ENCODE assay signal across 22 cellular contexts in the genomic region with DNA sequence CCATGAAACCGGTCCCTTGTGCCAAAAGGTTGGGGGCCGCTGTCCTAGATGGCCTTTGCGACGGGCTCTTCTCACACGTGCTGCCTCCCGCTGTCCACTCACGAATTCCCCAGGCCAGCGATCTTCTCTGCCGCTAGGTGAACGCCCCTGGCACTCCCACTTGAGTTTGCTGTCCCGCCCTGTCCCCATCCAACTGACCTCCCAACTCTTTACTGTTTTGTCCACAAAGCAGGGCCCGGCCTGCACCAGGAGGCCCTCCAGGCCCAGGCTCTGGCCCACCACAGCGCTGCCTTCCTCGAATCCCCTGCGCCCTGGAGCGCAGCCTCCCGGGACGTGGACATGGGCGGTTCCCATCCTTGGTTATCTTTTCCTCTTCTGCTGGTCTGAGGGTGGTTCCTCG.
"Had no signal": no experiment of that assay in that cellular context is flagged by ENCODE, and none has a peak within 500 bp of the region (broad histone marks: within the 10 kb centered on the region; RNA-seq: fewer than 3 reads in every experiment).

No MANE protein-coding gene starts in this region.

- H3K36me3 ChIP-seq: heart left ventricle, neutrophil, right atrium auricular region, sigmoid colon, stomach, thoracic aorta, transverse colon had no signal

- FAIRE-seq: endometrium, frontal cortex, islet of Langerhans, urothelium cell line had no signal

- DNase-seq: effector memory CD4-positive, alpha-beta T cell; heart left ventricle; hypothalamus; mammary epithelial cell; naive thymus-derived CD4-positive, alpha-beta T cell; nephron progenitor cell; sigmoid colon; stimulated activated CD4-positive, alpha-beta T cell treated with anti-CD3 and anti-CD28 coated beads, Interleukin-12 subunit alpha, Interleukin-12 subunit beta, amount 100 ng/mL, for 4 hours; stimulated activated naive CD4-positive, alpha-beta T cell; stomach; substantia nigra; transverse colon had no signal

- H3K9me3 ChIP-seq: heart left ventricle, neutrophil, right atrium auricular region, sigmoid colon, stomach, thoracic aorta, transverse colon had no signal

- H3K27ac ChIP-seq: neutrophil, right atrium auricular region, skin epidermis, transverse colon had no signal

- ATAC-seq: esophagus mucosa; heart left ventricle; left lobe of liver; naive thymus-derived CD4-positive, alpha-beta T cell had no signal

- H3K27me3 ChIP-seq: right atrium auricular region, sigmoid colon, transverse colon had no signal

- H3K4me3 ChIP-seq: heart left ventricle, right atrium auricular region, sigmoid colon, skin epidermis, stomach, thoracic aorta, transverse colon had no signal
